In genomic region chr13:110005563-110005962, GRCh38 we compare ENCODE assay signal across 11 cellular contexts.
DNase-seq lines count a peak whose midpoint lies in the region; ATAC-seq and TF ChIP-seq lines count a peak whose summit lies in the region.
"Had no signal": no experiment of that assay in that cellular context is flagged by ENCODE, and none has a peak within 500 bp of the region (broad histone marks: within the 10 kb centered on the region; RNA-seq: fewer than 3 reads in every experiment).

No MANE protein-coding gene starts in this region.

- ATAC-seq in IMR-90 (ENCODE audit: low read depth) = no peak
- ATAC-seq in GM21576 (IDR thresholded peaks at IDR 0.05; ENCODE audit: unreplicated experiment) = no peak

- H2AK5ac ChIP-seq in IMR-90 (ENCODE audit: low read depth, low read length) = peak overlapping the region; percentile 30

- WGBS in IMR-90 (ENCODE audit: extremely low coverage in 2 of 2, insufficient read length in 1 of 2), 2 experiments = no CpG with 5 or more reads among the region's 2 CpGs

- H3K56ac ChIP-seq in IMR-90 (ENCODE audit: extremely low read depth, insufficient read depth, low read length) = no peak overlapping the region

- H4K20me1 ChIP-seq in IMR-90 (ENCODE audit: insufficient read depth, low read length) = no peaks in the 10 kb centered on the region

- H3K36me3 ChIP-seq in IMR-90 (ENCODE audit: control insufficient read depth, insufficient read depth, low read length) (no peaks in the 10 kb centered on the region), breast epithelium (no peaks in the 10 kb centered on the region)

- H3K4ac ChIP-seq in IMR-90 (ENCODE audit: low read depth, low read length) = no peak overlapping the region; the same call in 1 of the 2 replicates

- H3K4me1 ChIP-seq in IMR-90 (ENCODE audit: control insufficient read depth, insufficient read depth, low read length) = peaks cover 20% of the 10 kb centered on the region
- H3K4me1 ChIP-seq in breast epithelium = no peaks in the 10 kb centered on the region

- no peak overlapping the region; the same call in 1 of the 2 replicates for H2BK120ac ChIP-seq in IMR-90 (ENCODE audit: low read depth, low read length)

- H3K9me1 ChIP-seq in IMR-90 (ENCODE audit: insufficient read depth, low read length) = peaks cover 8% of the 10 kb centered on the region

- H3K9ac ChIP-seq in IMR-90 (ENCODE audit: low read depth, low read length) = no peak overlapping the region

- no peak overlapping the region for H2BK20ac ChIP-seq in IMR-90 (ENCODE audit: low read depth, low read length)

- no TSS peak for BruUV-seq in IMR-90 (replicated peaks; lab: Mats Ljungman, UMichigan)

- H3K14ac ChIP-seq in IMR-90 (replicated peaks; ENCODE audit: low read depth, low read length) = no peak overlapping the region; the same call in 1 of the 2 replicates

- TF ChIP-seq POLR2A in IMR-90 (IDR thresholded peaks at IDR 0.05; ENCODE audit: low read depth, low read length) (no peak), breast epithelium (IDR thresholded peaks at IDR 0.05) (no peak)

- H2BK15ac ChIP-seq in IMR-90 (ENCODE audit: low read depth, low read length) = peak overlapping the region; percentile 32; the same call in 1 of the 3 replicates

- H4K5ac ChIP-seq in IMR-90 (ENCODE audit: low read depth, low read length) = no peak overlapping the region

- peak; percentile 18 for DNase-seq in AG20443 (ENCODE audit: low spot score)
- DNase-seq in IMR-90 = no peak
- DNase-seq in breast epithelium (ENCODE audit: low spot score in 2 of 2) = no peak
- DNase-seq in myocyte (ENCODE audit: low read depth) = peak; percentile 59
- no peak for DNase-seq in NCI-H1417 treated with DMSO at 0.1 percent for 48 hours (lab: John Stamatoyannopoulos, UW)
- no peak for DNase-seq in NCI-H82 treated with DMSO at 0.1 percent for 48 hours (lab: John Stamatoyannopoulos, UW; ENCODE audit: unreplicated experiment)
- DNase-seq in NCI-H510A treated with DMSO at 0.1 percent for 48 hours (lab: John Stamatoyannopoulos, UW) = no peak
- DNase-seq: GOT3, NCI-H2171, T-helper 1 cell had no signal

- in situ Hi-C loops in IMR-90 (cut with MboI; ENCODE audit: low sequenced_read_pairs) = no loop called here

- H3K4me3 ChIP-seq in IMR-90 (ENCODE audit: insufficient read depth, low read depth, low read length) = no peak overlapping the region
- no peak overlapping the region for H3K4me3 ChIP-seq in breast epithelium

- intact Hi-C loops in IMR-90 (cut with micrococcal nuclease) (no loop called here), breast epithelium (cut with DNase I; ENCODE audit: low total_unique reads) (no loop called here)

- no peak for TF ChIP-seq CTCF in IMR-90 (conservative IDR thresholded peaks at IDR 0.05; ENCODE audit: low read depth, low read length)
- TF ChIP-seq CTCF in breast epithelium (IDR thresholded peaks at IDR 0.05) = no peak

- no peak overlapping the region for H3K4me2 ChIP-seq in IMR-90 (ENCODE audit: low read depth, low read length)

- H3K27me3 ChIP-seq in IMR-90 (ENCODE audit: control insufficient read depth, insufficient read depth, low read length) = no peaks in the 10 kb centered on the region
- H3K27me3 ChIP-seq in breast epithelium = no peaks in the 10 kb centered on the region

- no peak overlapping the region for H3K27ac ChIP-seq in IMR-90 (ENCODE audit: insufficient read depth, low read length)
- peak overlapping the region; percentile 59 to 77 for H3K27ac ChIP-seq in breast epithelium

- H3K9me3 ChIP-seq in IMR-90 (ENCODE audit: control insufficient read depth, insufficient read depth, low read length) (no peaks in the 10 kb centered on the region), breast epithelium (no peaks in the 10 kb centered on the region)

- H4K8ac ChIP-seq in IMR-90 (ENCODE audit: low read depth in 2 of 2, low read length in 2 of 2) = no peak overlapping the region

- no peak overlapping the region for H3K18ac ChIP-seq in IMR-90 (ENCODE audit: low read depth, low read length)

- H2AK9ac ChIP-seq in IMR-90 (replicated peaks; ENCODE audit: low read depth, low read length, poor library complexity) = no peak overlapping the region

- no peaks in the 10 kb centered on the region for H3K79me1 ChIP-seq in IMR-90 (ENCODE audit: low read depth in 1 of 2, low read length in 2 of 2)

- H3K23ac ChIP-seq in IMR-90 (ENCODE audit: low read depth, low read length) = no peak overlapping the region

- H2AFZ ChIP-seq in IMR-90 (replicated peaks; ENCODE audit: low read length, poor library complexity) = no peak overlapping the region

- H4K91ac ChIP-seq in IMR-90 (ENCODE audit: insufficient read depth, low read depth, low read length) = peak overlapping the region; percentile 33; the same call in 1 of the 2 replicates

- POLR2A ChIA-PET in IMR-90 (lab: Charles Lee; ENCODE audit: unreplicated experiment) = no interaction called here

- dilution Hi-C loops in IMR-90 (cut with HindIII; ENCODE audit: low sequenced_read_pairs, unreplicated experiment) = no loop called here

- no peak overlapping the region for H2BK5ac ChIP-seq in IMR-90 (ENCODE audit: low read depth, low read length, poor library complexity, severe bottlenecking)

- CTCF ChIA-PET in IMR-90 (lab: Yijun Ruan, JAX) = no interaction called here

- no peak for TF ChIP-seq RAD21 in IMR-90 (IDR thresholded peaks at IDR 0.05; ENCODE audit: low read length)

TF ChIP-seq in IMR-90, 13 proteins besides CTCF, POLR2A, EP300 and RAD21:
- TF ChIP-seq SMC3 (IDR thresholded peaks at IDR 0.05; ENCODE audit: low read depth, low read length) = no peak
- TF ChIP-seq ELK1 (IDR thresholded peaks at IDR 0.05; ENCODE audit: borderline replicate concordance, low read depth, low read length) = no peak
- no peak for TF ChIP-seq RCOR1 (IDR thresholded peaks at IDR 0.05; ENCODE audit: insufficient replicate concordance, low read length)
- TF ChIP-seq MXI1 (IDR thresholded peaks at IDR 0.05; ENCODE audit: borderline replicate concordance, low read depth, low read length) = no peak
- no peak for TF ChIP-seq MAFK (IDR thresholded peaks at IDR 0.05; ENCODE audit: low read depth, low read length)
- TF ChIP-seq, protein P1, sequence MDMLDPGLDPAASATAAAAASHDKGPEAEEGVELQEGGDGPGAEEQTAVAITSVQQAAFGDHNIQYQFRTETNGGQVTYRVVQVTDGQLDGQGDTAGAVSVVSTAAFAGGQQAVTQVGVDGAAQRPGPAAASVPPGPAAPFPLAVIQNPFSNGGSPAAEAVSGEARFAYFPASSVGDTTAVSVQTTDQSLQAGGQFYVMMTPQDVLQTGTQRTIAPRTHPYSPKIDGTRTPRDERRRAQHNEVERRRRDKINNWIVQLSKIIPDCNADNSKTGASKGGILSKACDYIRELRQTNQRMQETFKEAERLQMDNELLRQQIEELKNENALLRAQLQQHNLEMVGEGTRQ (IDR thresholded peaks at IDR 0.05; ENCODE audit: low read depth, low read length) = no peak
- no peak for TF ChIP-seq MAZ (IDR thresholded peaks at IDR 0.05; ENCODE audit: borderline replicate concordance, low read depth, low read length)
- TF ChIP-seq NFE2L2 (IDR thresholded peaks at IDR 0.05; ENCODE audit: low read depth, low read length) = no peak
- TF ChIP-seq CHD1 (IDR thresholded peaks at IDR 0.05; ENCODE audit: low read depth, low read length) = no peak
- TF ChIP-seq FOS (IDR thresholded peaks at IDR 0.05; ENCODE audit: low read depth, low read length) = no peak
- no peak for TF ChIP-seq BHLHE40 (IDR thresholded peaks at IDR 0.05; ENCODE audit: low read depth, low read length)
- TF ChIP-seq RFX5 (IDR thresholded peaks at IDR 0.05; ENCODE audit: low read depth, low read length) = no peak
- TF ChIP-seq CEBPB (IDR thresholded peaks at IDR 0.05; ENCODE audit: low read depth, low read length) = no peak

Comparison
In these comparisons a context has a peak if more than half of its experiments do, and no peak if none do; other contexts are left out.
1. DNase-seq: peak in AG20443 (single experiment) and myocyte (single experiment); none in IMR-90 (single experiment), breast epithelium (0 of 2), NCI-H1417 treated with DMSO at 0.1 percent for 48 hours (single experiment), NCI-H82 treated with DMSO at 0.1 percent for 48 hours (single experiment) and NCI-H510A treated with DMSO at 0.1 percent for 48 hours (single experiment).